Comparison of ENCODE assay signal across 8 cellular contexts in genomic region chr5:146130440-146131045, GRCh38. TPM values are rescaled to one million over a fixed set of nuclear protein-coding genes. Genes with fewer than 3 reads are reported as not detected.
DNase-seq lines count a peak whose midpoint lies in the region; TF ChIP-seq lines count a peak whose summit lies in the region.

No MANE protein-coding gene starts in this region.

- POLR2A ChIA-PET in activated CD4-positive, alpha-beta memory T cell treated with anti-CD3 and anti-CD28 coated beads for 36 hours (lab: Charles Lee): no interaction called here

- H3K27me3 Mint-ChIP-seq in T-helper 2 cell treated with Interferon-gamma antibody and Interleukin-4, amounts not matched to agents 5 μg/mL and 100 μg/mL, for 36 hours (ENCODE audit: low read depth): no peaks in the 10 kb centered on the region
- no peaks in the 10 kb centered on the region for H3K27me3 Mint-ChIP-seq in activated CD4-positive, alpha-beta memory T cell treated with anti-CD3 and anti-CD28 coated beads for 36 hours

- DNase-seq in D341Med (ENCODE audit: low spot score) (peak; percentile 18), Kasumi-1 (lab: John Stamatoyannopoulos, UW) (peak; percentile 58 to 63), cardiac fibroblast (ENCODE audit: low read depth in 2 of 2) (peak; percentile 58 to 64), myocyte (ENCODE audit: low read depth) (peak; percentile 24), GM19238 (ENCODE audit: insufficient read length, low spot score) (no peak)
- DNase-seq in T-helper 2 cell treated with Interferon-gamma antibody and Interleukin-4, amounts not matched to agents 5 μg/mL and 100 μg/mL, for 36 hours (ENCODE audit: low spot score): no peak
- DNase-seq in activated CD4-positive, alpha-beta memory T cell treated with anti-CD3 and anti-CD28 coated beads for 36 hours: no peak
- DNase-seq in activated CD4-positive, alpha-beta T cell treated with anti-CD3 and anti-CD28 coated beads for 48 hours: no peak

- no peak overlapping the region for H3K27ac Mint-ChIP-seq in T-helper 2 cell treated with Interferon-gamma antibody and Interleukin-4, amounts not matched to agents 5 μg/mL and 100 μg/mL, for 36 hours
- H3K27ac Mint-ChIP-seq in activated CD4-positive, alpha-beta memory T cell treated with anti-CD3 and anti-CD28 coated beads for 36 hours: no peak overlapping the region

- no peaks in the 10 kb centered on the region for H3K9me3 Mint-ChIP-seq in T-helper 2 cell treated with Interferon-gamma antibody and Interleukin-4, amounts not matched to agents 5 μg/mL and 100 μg/mL, for 36 hours
- H3K9me3 Mint-ChIP-seq in activated CD4-positive, alpha-beta memory T cell treated with anti-CD3 and anti-CD28 coated beads for 36 hours: no peaks in the 10 kb centered on the region

- peaks cover 1% of the 10 kb centered on the region for H3K4me1 Mint-ChIP-seq in T-helper 2 cell treated with Interferon-gamma antibody and Interleukin-4, amounts not matched to agents 5 μg/mL and 100 μg/mL, for 36 hours (ENCODE audit: low read depth)
- no peaks in the 10 kb centered on the region for H3K4me1 Mint-ChIP-seq in activated CD4-positive, alpha-beta memory T cell treated with anti-CD3 and anti-CD28 coated beads for 36 hours (ENCODE audit: low read depth)

- H3K4me3 Mint-ChIP-seq in T-helper 2 cell treated with Interferon-gamma antibody and Interleukin-4, amounts not matched to agents 5 μg/mL and 100 μg/mL, for 36 hours: no peak overlapping the region
- no peak overlapping the region for H3K4me3 Mint-ChIP-seq in activated CD4-positive, alpha-beta memory T cell treated with anti-CD3 and anti-CD28 coated beads for 36 hours

- H3K4me3 ChIP-seq in cardiac fibroblast (replicated peaks in 1 of 2; ENCODE audit: low read depth in 2 of 2, low read length in 2 of 2): no peak overlapping the region

- H3K36me3 Mint-ChIP-seq in T-helper 2 cell treated with Interferon-gamma antibody and Interleukin-4, amounts not matched to agents 5 μg/mL and 100 μg/mL, for 36 hours (ENCODE audit: low read depth): peaks cover 51% of the 10 kb centered on the region
- peaks cover 44% of the 10 kb centered on the region for H3K36me3 Mint-ChIP-seq in activated CD4-positive, alpha-beta memory T cell treated with anti-CD3 and anti-CD28 coated beads for 36 hours

- CTCF ChIA-PET in activated CD4-positive, alpha-beta memory T cell treated with anti-CD3 and anti-CD28 coated beads for 36 hours (lab: Charles Lee): interaction anchor here (0.6 to 2.2 kb wide), 10 partner anchors 10 to 1927 kb away, joined by 3 to 9 read pairs (median 4); no protein-coding TSS in a partner anchor

- intact Hi-C loops in activated CD4-positive, alpha-beta memory T cell treated with anti-CD3 and anti-CD28 coated beads for 36 hours (cut with micrococcal nuclease): no loop called here

- peak; percentile 48 for TF ChIP-seq CTCF in cardiac fibroblast (IDR thresholded peaks at IDR 0.05; ENCODE audit: low read depth, low read length)

RNA-seq across cellular contexts. Expression of gene PLAC8L1, which starts 25.2 kb away (rescaled TPM):
- total RNA-seq in myocyte: 0.88 TPM in 1 of 2 replicates, not detected in the other
- polyA plus RNA-seq in myocyte (2012): 0.18 TPM
- total RNA-seq in activated CD4-positive, alpha-beta memory T cell treated with anti-CD3 and anti-CD28 coated beads for 36 hours: under 1 TPM in 1 of 2 experiments, not detected in 1; 0.36 TPM

RNA-seq across cellular contexts. Expression of gene LARS1, which starts 51.9 kb away (rescaled TPM):
- 135 and 139 TPM in 2 replicates for total RNA-seq in myocyte
- polyA plus RNA-seq in myocyte (2012): 76.2 TPM
- 100 to 1,000 TPM; 138 to 140 TPM for total RNA-seq in activated CD4-positive, alpha-beta memory T cell treated with anti-CD3 and anti-CD28 coated beads for 36 hours

Comparison
In these comparisons a context has a peak if more than half of its experiments do, and no peak if none do; other contexts are left out.
1. DNase-seq: peak in D341Med (single experiment), Kasumi-1 (2 of 2), cardiac fibroblast (2 of 2) and myocyte (single experiment); none in GM19238 (single experiment), T-helper 2 cell treated with Interferon-gamma antibody and Interleukin-4, amounts not matched to agents 5 μg/mL and 100 μg/mL, for 36 hours (single experiment), activated CD4-positive, alpha-beta memory T cell treated with anti-CD3 and anti-CD28 coated beads for 36 hours (single experiment) and activated CD4-positive, alpha-beta T cell treated with anti-CD3 and anti-CD28 coated beads for 48 hours (single experiment).